In genomic region chr7:102202556-102202955, GRCh38 we compare ENCODE assay signal across 18 cellular contexts.
DNase-seq lines count a peak whose midpoint lies in the region; ATAC-seq, FAIRE-seq and TF ChIP-seq lines count a peak whose summit lies in the region.
"Had no signal": no experiment of that assay in that cellular context is flagged by ENCODE, and none has a peak within 500 bp of the region (broad histone marks: within the 10 kb centered on the region; RNA-seq: fewer than 3 reads in every experiment).

No MANE protein-coding gene starts in this region.

- POLR2A ChIA-PET in A549 (lab: Yijun Ruan, JAX) = no interaction called here
- POLR2A ChIA-PET in HEK293 (lab: Yijun Ruan, JAX) = no interaction called here

- FAIRE-seq in A549 (lab: Jason Lieb, UNC) = no peak
- FAIRE-seq: G401.6, GM12892, H54 had no signal

- TF ChIP-seq POLR2A in A549 (IDR thresholded peaks at IDR 0.05; ENCODE audit: low read length) = no peak
- no peak for TF ChIP-seq POLR2A in gastrocnemius medialis (IDR thresholded peaks at IDR 0.05)
- no peak for TF ChIP-seq POLR2A in upper lobe of left lung (IDR thresholded peaks at IDR 0.05)

- no peak for TF ChIP-seq RAD21 in A549 (conservative IDR thresholded peaks at IDR 0.05 in 1 of 2, IDR thresholded peaks at IDR 0.05 in 1 of 2)

- no peak for TF ChIP-seq CTCF in A549 (IDR thresholded peaks at IDR 0.05)
- TF ChIP-seq CTCF in HEK293 (tag by site-specific recombination; IDR thresholded peaks at IDR 0.05) = no peak
- no peak for TF ChIP-seq CTCF in gastrocnemius medialis (IDR thresholded peaks at IDR 0.05 in 4 of 5, conservative IDR thresholded peaks at IDR 0.05 in 1 of 5)
- TF ChIP-seq CTCF in upper lobe of left lung (IDR thresholded peaks at IDR 0.05) = no peak

- H3K27ac ChIP-seq in A549 (no peak overlapping the region), HEK293 (ENCODE audit: extremely low read depth, low read depth, low read length) (no peak overlapping the region), gastrocnemius medialis (peak overlapping the region in 2 of 4 donors; percentile 52 to 81), upper lobe of left lung (no peak overlapping the region)

- no peaks in the 10 kb centered on the region for H3K27me3 ChIP-seq in gastrocnemius medialis
- H3K27me3 ChIP-seq in upper lobe of left lung = no peaks in the 10 kb centered on the region

- H3K4me3 ChIP-seq in A549 = no peak overlapping the region
- no peak overlapping the region for H3K4me3 ChIP-seq in HEK293 (ENCODE audit: low read depth, low read length)
- no peak overlapping the region for H3K4me3 ChIP-seq in gastrocnemius medialis
- no peak overlapping the region for H3K4me3 ChIP-seq in upper lobe of left lung
- H3K4me3 ChIP-seq: HAP-1 had no signal

- TF ChIP-seq EP300 in A549 (IDR thresholded peaks at IDR 0.05) (no peak), upper lobe of left lung (IDR thresholded peaks at IDR 0.05) (no peak)

- CTCF ChIA-PET in A549 (lab: Yijun Ruan, JAX) (no interaction called here), HEK293 (lab: Yijun Ruan, JAX) (no interaction called here)

- DNase-seq in A549 (ENCODE audit: low read depth in 1 of 2, low spot score in 1 of 2) (no peak), cerebellar cortex (ENCODE audit: low spot score) (peak; percentile 34), gastrocnemius medialis (no peak), NCI-H1436 (lab: John Stamatoyannopoulos, UW) (no peak), NCI-H82 treated with DMSO at 0.1 percent for 48 hours (lab: John Stamatoyannopoulos, UW; ENCODE audit: unreplicated experiment) (no peak), upper lobe of left lung (no peak)
- DNase-seq: 8988T; Calu3; CD4-positive, alpha-beta memory T cell; COR-L47; DMS53; DMS79 treated with DMSO at 0.1 percent for 48 hours; GOT3 had no signal

- WGBS in A549 (ENCODE audit: missing lambda C conversion rate) = 93% methylated on average over 5 of the region's 6 CpGs
- 92 to 94% methylated on average over 6 of the region's 6 CpGs for WGBS in upper lobe of left lung, 2 donors

- H3K9me3 ChIP-seq in A549 = no peaks in the 10 kb centered on the region
- no peaks in the 10 kb centered on the region for H3K9me3 ChIP-seq in HEK293 (ENCODE audit: control insufficient read depth, insufficient read depth, low read depth, low read length)
- H3K9me3 ChIP-seq in gastrocnemius medialis = no peaks in the 10 kb centered on the region
- H3K9me3 ChIP-seq in upper lobe of left lung = no peaks in the 10 kb centered on the region
- H3K9me3 ChIP-seq: HAP-1 had no signal

- no peak overlapping the region for H3K4me2 ChIP-seq in A549

- peaks cover 10 to 54% of the 10 kb centered on the region in 2 experiments; a peak in 2 of 3 replicates for H3K36me3 ChIP-seq in HEK293 (ENCODE audit: control insufficient read depth in 2 of 2, insufficient read depth in 1 of 2, low read length in 2 of 2)
- H3K36me3 ChIP-seq in gastrocnemius medialis = peaks cover 3 to 72% of the 10 kb centered on the region in 2 donors
- peaks cover 19 to 94% (median 72%) of the 10 kb centered on the region in 4 donors for H3K36me3 ChIP-seq in upper lobe of left lung

- intact Hi-C loops in gastrocnemius medialis (cut with DNase I; ENCODE audit: low total_unique reads) = no loop called here

- H3K4me1 ChIP-seq in A549 (no peaks in the 10 kb centered on the region), HEK293 (ENCODE audit: control insufficient read depth, insufficient read depth, low read length) (no peaks in the 10 kb centered on the region), gastrocnemius medialis (peaks cover 14 to 18% of the 10 kb centered on the region in 2 donors), upper lobe of left lung (no peaks in the 10 kb centered on the region)
- H3K4me1 ChIP-seq: HAP-1 had no signal

- ATAC-seq in A549 = no peak
- peak; percentile 34 to 63 for ATAC-seq in gastrocnemius medialis
- ATAC-seq in upper lobe of left lung (ENCODE audit: low FRiP score in 2 of 2) = no peak

- in situ Hi-C loops in gastrocnemius medialis (cut with MboI; ENCODE audit: low sequenced_read_pairs in 4 of 4) = no loop called here

TF ChIP-seq in A549, 52 proteins besides CTCF, POLR2A, EP300 and RAD21:
- TF ChIP-seq RARB (CRISPR knock-in tag; IDR thresholded peaks at IDR 0.05) = no peak
- peak; percentile 66 for TF ChIP-seq ZFP36 (IDR thresholded peaks at IDR 0.05; ENCODE audit: borderline replicate concordance, partially characterized antibody)

TF ChIP-seq in HEK293, 187 proteins besides CTCF, POLR2A, EP300 and RAD21:
- TF ChIP-seq ZNF248 (tag by site-specific recombination; IDR thresholded peaks at IDR 0.05) (no peak), ZFP69B (tag by site-specific recombination; IDR thresholded peaks at IDR 0.05) (no peak), ZNF768 (tag by site-specific recombination; IDR thresholded peaks at IDR 0.05) (peak; percentile 84), ZBTB26 (tag by site-specific recombination; optimal IDR thresholded peaks at IDR 0.05) (no peak)

Comparison
In these comparisons a context has a peak if more than half of its experiments do, and no peak if none do; other contexts are left out.
1. ATAC-seq: peak in gastrocnemius medialis (2 of 2); none in A549 (0 of 2) and upper lobe of left lung (0 of 2).